Comparison of ENCODE assay signal across 10 cellular contexts in genomic region chr16:74449470-74449869, GRCh38. TPM values are rescaled to one million over a fixed set of nuclear protein-coding genes. Genes with fewer than 3 reads are reported as not detected.
A peak's percentile ranks its signal among the peaks of the same experiment; 100 is the strongest.
DNase-seq lines count a peak whose midpoint lies in the region; ATAC-seq and TF ChIP-seq lines count a peak whose summit lies in the region.
"Had no signal": no experiment of that assay in that cellular context is flagged by ENCODE, and none has a peak within 500 bp of the region (broad histone marks: within the 10 kb centered on the region; RNA-seq: fewer than 3 reads in every experiment).

No MANE protein-coding gene starts in this region.

- H3K27ac ChIP-seq in dorsolateral prefrontal cortex (peak overlapping the region in 50 of 59 donors; percentile 0 to 88 (median 56)), muscle layer of colon (ENCODE audit: low read depth, low read length) (peak overlapping the region; percentile 57), uterus (peak overlapping the region; percentile 77 to 81)

- H3K27me3 Mint-ChIP-seq in activated naive CD4-positive, alpha-beta T cell treated with anti-CD3 and anti-CD28 coated beads, Interleukin-2, amount 10 ng/mL, durations not matched to agents 7 days and 5 days, result no peaks in the 10 kb centered on the region
- H3K27me3 Mint-ChIP-seq in activated naive CD4-positive, alpha-beta T cell treated with anti-CD3 and anti-CD28 coated beads for 36 hours (ENCODE audit: low read depth), result no peaks in the 10 kb centered on the region
- H3K27me3 Mint-ChIP-seq: B cell; stimulated activated naive B cell treated with anti-CD40 and anti-IgM and Interleukin-4, amounts not matched to agents 10 μg/mL and 1 μg/mL and 100 μg/mL, for 72 hours had no signal

- ATAC-seq in GM19328 (IDR thresholded peaks at IDR 0.05; ENCODE audit: unreplicated experiment), result no peak
- ATAC-seq: stimulated activated naive B cell treated with anti-CD40 and anti-IgM and Interleukin-4, amounts not matched to agents 10 μg/mL and 1 μg/mL and 100 μg/mL, for 72 hours had no signal

- intact Hi-C loops in activated naive CD4-positive, alpha-beta T cell treated with anti-CD3 and anti-CD28 coated beads for 36 hours (cut with micrococcal nuclease), result no loop called here
- intact Hi-C loops in dorsolateral prefrontal cortex (cut with DNase I) (no loop called here), uterus (cut with DNase I; ENCODE audit: low total_unique reads) (no loop called here)

- H3K4me3 ChIP-seq in dorsolateral prefrontal cortex, result no peak overlapping the region
- H3K4me3 ChIP-seq in muscle layer of colon (ENCODE audit: low read depth in 1 of 2, low read length in 2 of 2), result no peak overlapping the region
- H3K4me3 ChIP-seq in uterus, result no peak overlapping the region

- no peak overlapping the region for H3K4me3 Mint-ChIP-seq in activated naive CD4-positive, alpha-beta T cell treated with anti-CD3 and anti-CD28 coated beads, Interleukin-2, amount 10 ng/mL, durations not matched to agents 7 days and 5 days
- no peak overlapping the region for H3K4me3 Mint-ChIP-seq in activated naive CD4-positive, alpha-beta T cell treated with anti-CD3 and anti-CD28 coated beads for 36 hours
- H3K4me3 Mint-ChIP-seq: B cell; stimulated activated naive B cell treated with anti-CD40 and anti-IgM and Interleukin-4, amounts not matched to agents 10 μg/mL and 1 μg/mL and 100 μg/mL, for 72 hours had no signal

- peaks cover 35% of the 10 kb centered on the region for H3K36me3 ChIP-seq in muscle layer of colon (ENCODE audit: insufficient read depth, low read length)
- H3K36me3 ChIP-seq in uterus, result no peaks in the 10 kb centered on the region

- H3K4me1 ChIP-seq in muscle layer of colon (ENCODE audit: insufficient read depth, low read length) (peaks cover 13% of the 10 kb centered on the region), uterus (peaks cover 0 to 3% of the 10 kb centered on the region in 2 donors)

- H3K27me3 ChIP-seq in dorsolateral prefrontal cortex (no peaks in the 10 kb centered on the region), muscle layer of colon (ENCODE audit: control insufficient read depth in 1 of 2, insufficient read depth in 2 of 2, low read length in 2 of 2) (no peaks in the 10 kb centered on the region), uterus (no peaks in the 10 kb centered on the region)

- no peaks in the 10 kb centered on the region for H3K9me3 Mint-ChIP-seq in activated naive CD4-positive, alpha-beta T cell treated with anti-CD3 and anti-CD28 coated beads, Interleukin-2, amount 10 ng/mL, durations not matched to agents 7 days and 5 days
- no peaks in the 10 kb centered on the region for H3K9me3 Mint-ChIP-seq in activated naive CD4-positive, alpha-beta T cell treated with anti-CD3 and anti-CD28 coated beads for 36 hours
- H3K9me3 Mint-ChIP-seq: stimulated activated naive B cell treated with anti-CD40 and anti-IgM and Interleukin-4, amounts not matched to agents 10 μg/mL and 1 μg/mL and 100 μg/mL, for 72 hours had no signal

- TF ChIP-seq CTCF in dorsolateral prefrontal cortex (IDR thresholded peaks at IDR 0.05 in 54 of 56, conservative IDR thresholded peaks at IDR 0.05 in 2 of 56; ENCODE audit: low read depth in 1 of 56, partially characterized antibody in 56 of 56), result no peak
- no peak for TF ChIP-seq CTCF in uterus (IDR thresholded peaks at IDR 0.05)

- H3K4me1 Mint-ChIP-seq in activated naive CD4-positive, alpha-beta T cell treated with anti-CD3 and anti-CD28 coated beads, Interleukin-2, amount 10 ng/mL, durations not matched to agents 7 days and 5 days, result peaks cover 5% of the 10 kb centered on the region
- no peaks in the 10 kb centered on the region for H3K4me1 Mint-ChIP-seq in activated naive CD4-positive, alpha-beta T cell treated with anti-CD3 and anti-CD28 coated beads for 36 hours (ENCODE audit: low read depth)

- TF ChIP-seq POLR2A in uterus (IDR thresholded peaks at IDR 0.05), result no peak

- H3K27ac Mint-ChIP-seq in activated naive CD4-positive, alpha-beta T cell treated with anti-CD3 and anti-CD28 coated beads, Interleukin-2, amount 10 ng/mL, durations not matched to agents 7 days and 5 days, result peak overlapping the region; percentile 20
- H3K27ac Mint-ChIP-seq in activated naive CD4-positive, alpha-beta T cell treated with anti-CD3 and anti-CD28 coated beads for 36 hours, result no peak overlapping the region
- H3K27ac Mint-ChIP-seq: B cell had no signal

- H3K36me3 Mint-ChIP-seq in activated naive CD4-positive, alpha-beta T cell treated with anti-CD3 and anti-CD28 coated beads, Interleukin-2, amount 10 ng/mL, durations not matched to agents 7 days and 5 days, result peaks cover 42% of the 10 kb centered on the region
- H3K36me3 Mint-ChIP-seq in activated naive CD4-positive, alpha-beta T cell treated with anti-CD3 and anti-CD28 coated beads for 36 hours (ENCODE audit: low read depth), result peaks cover 28% of the 10 kb centered on the region

- no peak overlapping the region for H3K9ac ChIP-seq in muscle layer of colon (ENCODE audit: low read length)

- DNase-seq in activated naive CD4-positive, alpha-beta T cell treated with anti-CD3 and anti-CD28 coated beads, Interleukin-2, amount 10 ng/mL, durations not matched to agents 7 days and 5 days, result no peak
- DNase-seq in activated naive CD4-positive, alpha-beta T cell treated with anti-CD3 and anti-CD28 coated beads for 36 hours, result no peak
- DNase-seq in dorsolateral prefrontal cortex, result peak in 3 of 10 donors; percentile 16 to 63 (median 39)
- peak; percentile 31 to 37 for DNase-seq in uterus
- DNase-seq in DMS153 (lab: John Stamatoyannopoulos, UW), result no peak
- no peak for DNase-seq in NCI-H82 (lab: John Stamatoyannopoulos, UW)
- DNase-seq: stimulated activated naive B cell treated with anti-CD40 and anti-IgM and Interleukin-4, amounts not matched to agents 10 μg/mL and 1 μg/mL and 100 μg/mL, for 72 hours had no signal

- H3K9me3 ChIP-seq in muscle layer of colon (ENCODE audit: low read length) (no peaks in the 10 kb centered on the region), uterus (no peaks in the 10 kb centered on the region)

- CTCF ChIA-PET in activated naive CD4-positive, alpha-beta T cell treated with anti-CD3 and anti-CD28 coated beads, Interleukin-2, amount 10 ng/mL, durations not matched to agents 7 days and 5 days (lab: Charles Lee), result no interaction called here
- CTCF ChIA-PET in activated naive CD4-positive, alpha-beta T cell treated with anti-CD3 and anti-CD28 coated beads for 36 hours (lab: Charles Lee), result interaction anchor here (0.5 kb wide), 1 partner anchor 11 kb away, joined by 4 read pairs; no protein-coding TSS in a partner anchor

RNA-seq across cellular contexts. Expression of gene CLEC18B, which starts 28.2 kb away (rescaled TPM):
- total RNA-seq in activated naive CD4-positive, alpha-beta T cell treated with anti-CD3 and anti-CD28 coated beads for 36 hours, result not detected
- 10 to 100 TPM in 18 of 120 experiments, 1 to 10 TPM in 102; 1.6 to 29.1 (median 5.5) TPM for total RNA-seq in dorsolateral prefrontal cortex
- under 1 TPM in 1 of 4 donors, not detected in 3; 0.69 TPM for total RNA-seq in uterus

Comparison
In these comparisons a context has a peak if more than half of its experiments do, and no peak if none do; other contexts are left out.
1. DNase-seq: peak in uterus (2 of 2); none in activated naive CD4-positive, alpha-beta T cell treated with anti-CD3 and anti-CD28 coated beads, Interleukin-2, amount 10 ng/mL, durations not matched to agents 7 days and 5 days (single experiment), activated naive CD4-positive, alpha-beta T cell treated with anti-CD3 and anti-CD28 coated beads for 36 hours (single experiment), DMS153 (single experiment) and NCI-H82 (single experiment).
2. Peak in every context shown above with its lines, with median percentiles within 50 percentile points of each other: H3K27ac ChIP-seq.